In the genomic region with DNA sequence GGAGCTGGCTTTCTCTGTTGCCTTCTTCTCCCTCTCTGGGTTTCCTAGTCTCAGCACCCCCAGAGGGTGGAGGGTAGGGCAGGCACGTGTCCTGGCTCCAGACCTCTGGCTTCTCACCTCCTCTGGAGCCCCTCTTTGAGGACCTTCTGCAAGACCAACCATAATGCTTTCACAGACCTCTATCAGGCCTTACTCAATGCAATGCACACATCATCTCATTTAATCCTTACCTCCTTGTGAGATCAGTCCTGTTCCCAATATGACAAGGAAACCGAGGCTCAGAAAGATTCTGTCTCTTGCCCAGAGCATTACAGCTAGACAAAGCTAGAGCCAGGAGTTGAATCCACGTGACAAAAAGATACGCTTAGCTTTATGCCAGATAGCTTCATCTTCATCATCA, we compare ENCODE assay signal across 15 cellular contexts. TPM values are rescaled to one million over a fixed set of nuclear protein-coding genes. Genes with fewer than 3 reads are reported as not detected.
"Had no signal": no experiment of that assay in that cellular context is flagged by ENCODE, and none has a peak within 500 bp of the region (broad histone marks: within the 10 kb centered on the region; RNA-seq: fewer than 3 reads in every experiment).

No MANE protein-coding gene starts in this region.

- H3K4me2 ChIP-seq: smooth muscle cell had no signal

- H3K36me3 ChIP-seq: cardiac muscle cell, neutrophil, ovary had no signal

- H3K27me3 ChIP-seq: cardiac muscle cell, ovary, right atrium auricular region had no signal

- H3K9me3 Mint-ChIP-seq: naive thymus-derived CD8-positive, alpha-beta T cell; type B pancreatic cell had no signal

- H3K9me3 ChIP-seq: heart left ventricle, mucosa of descending colon, neutrophil, ovary, right atrium auricular region had no signal

- ATAC-seq: heart left ventricle; mucosa of descending colon; naive thymus-derived CD8-positive, alpha-beta T cell; stimulated activated naive CD8-positive, alpha-beta T cell treated with anti-CD3 and anti-CD28 coated beads, Interleukin-15, Interleukin-2, amounts not matched to agents 100 U/mL and 50 U/mL, for 24 hours had no signal

- H3K27ac Mint-ChIP-seq: naive thymus-derived CD8-positive, alpha-beta T cell; type B pancreatic cell had no signal

- H3K36me3 Mint-ChIP-seq: naive thymus-derived CD8-positive, alpha-beta T cell; type B pancreatic cell had no signal

- H3K4me3 Mint-ChIP-seq: naive thymus-derived CD8-positive, alpha-beta T cell had no signal

- H3K4me3 ChIP-seq: cardiac muscle cell, mucosa of descending colon, ovary, right atrium auricular region, smooth muscle cell had no signal

- H3K27ac ChIP-seq: cardiac muscle cell, neutrophil, ovary had no signal

- DNase-seq: cerebellar nuclear complex; effector CD8-positive, alpha-beta T cell; heart left ventricle; hypothalamus; kidney glomerular epithelial cell; naive thymus-derived CD8-positive, alpha-beta T cell; ovary; stimulated activated CD4-positive, alpha-beta T cell treated with anti-CD3 and anti-CD28 coated beads, Interleukin-2, amount 100 ng/mL, for 48 hours; stimulated activated naive CD8-positive, alpha-beta T cell treated with anti-CD3 and anti-CD28 coated beads, Interleukin-15, Interleukin-2, amounts not matched to agents 100 U/mL and 50 U/mL, for 24 hours had no signal

RNA-seq across cellular contexts. Expression of gene ATOH8, which starts 8.2 kb away (rescaled TPM):
- total RNA-seq: naive thymus-derived CD8-positive, alpha-beta T cell had no signal
